23 cellular contexts compared by ENCODE assay signal in the genomic region with DNA sequence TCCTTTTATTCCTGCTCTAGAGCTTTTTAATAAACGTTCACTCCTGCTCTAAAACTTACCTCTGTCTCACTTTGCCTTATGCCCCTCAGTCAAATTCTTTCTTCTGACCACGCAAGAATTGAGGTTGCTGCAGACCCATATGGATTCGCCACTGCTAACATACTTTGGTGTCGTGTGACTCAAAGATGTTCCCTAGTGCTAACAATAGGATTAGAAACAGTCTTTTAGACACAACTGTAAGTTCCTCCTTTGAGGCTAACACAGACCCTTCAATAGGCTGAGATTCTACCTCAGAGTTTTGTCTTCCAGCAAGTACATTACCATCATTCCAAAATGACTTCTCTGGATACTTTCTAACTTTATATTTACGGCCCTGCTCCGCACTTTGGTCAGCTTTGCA.
A peak's percentile ranks its signal among the peaks of the same experiment; 100 is the strongest.
DNase-seq lines count a peak whose midpoint lies in the region; ATAC-seq and FAIRE-seq lines count a peak whose summit lies in the region.
"Had no signal": no experiment of that assay in that cellular context is flagged by ENCODE, and none has a peak within 500 bp of the region (broad histone marks: within the 10 kb centered on the region; RNA-seq: fewer than 3 reads in every experiment).

No MANE protein-coding gene starts in this region.

- intact Hi-C loops in dendritic cell treated with granulocyte-macrophage colony-stimulating factor and Interleukin-4, amounts not matched to agents 40 ng/mL and 50 ng/mL, for 4 days (cut with micrococcal nuclease) = no loop called here

- DNase-seq in Ammon's horn (ENCODE audit: low spot score) = peak; percentile 24
- peak; percentile 76 for DNase-seq in MV-4-11 (lab: John Stamatoyannopoulos, UW)
- no peak for DNase-seq in naive B cell
- no peak for DNase-seq in glomerular visceral epithelial cell (ENCODE audit: extremely low spot score)
- no peak for DNase-seq in NCI-H1048 (lab: John Stamatoyannopoulos, UW)
- DNase-seq in hepatic stellate cell (ENCODE audit: low spot score) = no peak
- no peak for DNase-seq in RCC 7860 (ENCODE audit: low spot score)
- DNase-seq: DMS 273 treated with DMSO at 0.1 percent for 48 hours, DND-41, H9, KG1, NCI-H1105 treated with DMSO at 0.1 percent for 48 hours, NCI-H1694, NCI-H2081 treated with DMSO at 0.1 percent for 48 hours, NCI-H510A, NCI-H774, Peyer's patch, SW 1271 had no signal

- no peaks in the 10 kb centered on the region for H3K27me3 Mint-ChIP-seq in dendritic cell treated with granulocyte-macrophage colony-stimulating factor and Interleukin-4, amounts not matched to agents 40 ng/mL and 50 ng/mL, for 4 days
- no peaks in the 10 kb centered on the region for H3K27me3 Mint-ChIP-seq in naive B cell

- peaks cover 15% of the 10 kb centered on the region for H3K36me3 Mint-ChIP-seq in dendritic cell treated with granulocyte-macrophage colony-stimulating factor and Interleukin-4, amounts not matched to agents 40 ng/mL and 50 ng/mL, for 4 days (ENCODE audit: low read depth)
- no peaks in the 10 kb centered on the region for H3K36me3 Mint-ChIP-seq in naive B cell

- peak overlapping the region; percentile 69 for H3K27ac Mint-ChIP-seq in dendritic cell treated with granulocyte-macrophage colony-stimulating factor and Interleukin-4, amounts not matched to agents 40 ng/mL and 50 ng/mL, for 4 days
- peak overlapping the region in 5 of 6 donors; percentile 64 to 83 (median 71) for H3K27ac Mint-ChIP-seq in naive B cell

- FAIRE-seq in RCC 7860 (lab: Jason Lieb, UNC) = no peak
- FAIRE-seq: A204.1, G401.6, HepG2 had no signal

- H3K9me3 Mint-ChIP-seq in dendritic cell treated with granulocyte-macrophage colony-stimulating factor and Interleukin-4, amounts not matched to agents 40 ng/mL and 50 ng/mL, for 4 days = no peaks in the 10 kb centered on the region
- peaks cover 0 to 3% (median 0%) of the 10 kb centered on the region in 7 donors for H3K9me3 Mint-ChIP-seq in naive B cell

- H3K4me1 Mint-ChIP-seq in dendritic cell treated with granulocyte-macrophage colony-stimulating factor and Interleukin-4, amounts not matched to agents 40 ng/mL and 50 ng/mL, for 4 days (ENCODE audit: low read depth) = peaks cover 93% of the 10 kb centered on the region
- H3K4me1 Mint-ChIP-seq in naive B cell = peaks cover 50 to 79% (median 62%) of the 10 kb centered on the region in 3 donors

- no peak for ATAC-seq in naive B cell (ENCODE audit: low read depth in 2 of 2)
- ATAC-seq: HepG2, Right ventricle myocardium inferior had no signal

- H3K4me3 Mint-ChIP-seq in dendritic cell treated with granulocyte-macrophage colony-stimulating factor and Interleukin-4, amounts not matched to agents 40 ng/mL and 50 ng/mL, for 4 days = no peak overlapping the region
- peak overlapping the region in 5 of 8 donors; percentile 2 to 75 (median 57) for H3K4me3 Mint-ChIP-seq in naive B cell
- H3K4me3 Mint-ChIP-seq: H9 had no signal

Comparison
In these comparisons a context has a peak if more than half of its experiments do, and no peak if none do; other contexts are left out.
1. DNase-seq: peak in Ammon's horn (single experiment) and MV-4-11 (single experiment); none in naive B cell (single experiment), glomerular visceral epithelial cell (single experiment), NCI-H1048 (single experiment), hepatic stellate cell (single experiment) and RCC 7860 (single experiment).